Comparison of ENCODE assay signal across 1 cellular context in the genomic region with DNA sequence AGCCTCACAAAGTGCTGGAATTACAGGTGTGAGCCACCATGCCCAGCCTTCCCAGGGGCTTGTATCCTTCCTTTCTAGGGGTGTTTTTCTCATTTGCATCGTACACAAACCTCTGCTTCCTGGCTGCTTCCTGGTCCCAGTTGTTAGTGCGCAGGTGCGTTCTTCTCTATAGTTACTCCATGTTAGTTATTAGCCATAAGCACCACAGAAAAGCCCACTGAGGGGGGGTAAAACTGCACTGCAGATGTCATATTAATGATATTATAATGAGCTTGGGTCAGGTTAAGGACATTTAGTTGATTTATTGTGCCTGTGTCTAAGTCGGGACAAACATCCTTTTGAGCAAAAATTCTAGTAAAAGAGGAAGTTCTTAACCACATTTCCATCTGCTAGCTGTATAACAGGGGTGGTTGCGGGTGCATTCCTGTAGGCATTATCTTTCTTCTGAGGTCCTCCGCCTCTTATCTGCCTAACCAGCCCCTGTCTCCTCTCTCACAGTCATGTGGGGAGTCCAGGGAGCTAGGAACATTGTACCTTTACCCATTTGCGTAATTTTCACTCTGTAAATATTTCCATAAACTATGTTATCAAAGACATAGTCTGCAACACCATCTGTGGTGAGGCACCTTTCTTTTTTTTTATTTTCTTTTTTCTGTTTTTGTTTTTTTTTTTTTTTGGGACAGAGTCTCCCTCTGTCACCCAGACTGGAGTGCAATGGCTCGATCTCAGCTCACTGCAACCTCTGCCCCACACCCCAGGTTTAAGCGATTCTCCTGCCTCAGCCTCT.
TF ChIP-seq lines count a peak whose summit lies in the region.

No MANE protein-coding gene starts in this region.

TF ChIP-seq in HepG2, 621 proteins besides CTCF, POLR2A, EP300 and RAD21 (continued from another document and continues in another):
- TF ChIP-seq, protein P1, sequence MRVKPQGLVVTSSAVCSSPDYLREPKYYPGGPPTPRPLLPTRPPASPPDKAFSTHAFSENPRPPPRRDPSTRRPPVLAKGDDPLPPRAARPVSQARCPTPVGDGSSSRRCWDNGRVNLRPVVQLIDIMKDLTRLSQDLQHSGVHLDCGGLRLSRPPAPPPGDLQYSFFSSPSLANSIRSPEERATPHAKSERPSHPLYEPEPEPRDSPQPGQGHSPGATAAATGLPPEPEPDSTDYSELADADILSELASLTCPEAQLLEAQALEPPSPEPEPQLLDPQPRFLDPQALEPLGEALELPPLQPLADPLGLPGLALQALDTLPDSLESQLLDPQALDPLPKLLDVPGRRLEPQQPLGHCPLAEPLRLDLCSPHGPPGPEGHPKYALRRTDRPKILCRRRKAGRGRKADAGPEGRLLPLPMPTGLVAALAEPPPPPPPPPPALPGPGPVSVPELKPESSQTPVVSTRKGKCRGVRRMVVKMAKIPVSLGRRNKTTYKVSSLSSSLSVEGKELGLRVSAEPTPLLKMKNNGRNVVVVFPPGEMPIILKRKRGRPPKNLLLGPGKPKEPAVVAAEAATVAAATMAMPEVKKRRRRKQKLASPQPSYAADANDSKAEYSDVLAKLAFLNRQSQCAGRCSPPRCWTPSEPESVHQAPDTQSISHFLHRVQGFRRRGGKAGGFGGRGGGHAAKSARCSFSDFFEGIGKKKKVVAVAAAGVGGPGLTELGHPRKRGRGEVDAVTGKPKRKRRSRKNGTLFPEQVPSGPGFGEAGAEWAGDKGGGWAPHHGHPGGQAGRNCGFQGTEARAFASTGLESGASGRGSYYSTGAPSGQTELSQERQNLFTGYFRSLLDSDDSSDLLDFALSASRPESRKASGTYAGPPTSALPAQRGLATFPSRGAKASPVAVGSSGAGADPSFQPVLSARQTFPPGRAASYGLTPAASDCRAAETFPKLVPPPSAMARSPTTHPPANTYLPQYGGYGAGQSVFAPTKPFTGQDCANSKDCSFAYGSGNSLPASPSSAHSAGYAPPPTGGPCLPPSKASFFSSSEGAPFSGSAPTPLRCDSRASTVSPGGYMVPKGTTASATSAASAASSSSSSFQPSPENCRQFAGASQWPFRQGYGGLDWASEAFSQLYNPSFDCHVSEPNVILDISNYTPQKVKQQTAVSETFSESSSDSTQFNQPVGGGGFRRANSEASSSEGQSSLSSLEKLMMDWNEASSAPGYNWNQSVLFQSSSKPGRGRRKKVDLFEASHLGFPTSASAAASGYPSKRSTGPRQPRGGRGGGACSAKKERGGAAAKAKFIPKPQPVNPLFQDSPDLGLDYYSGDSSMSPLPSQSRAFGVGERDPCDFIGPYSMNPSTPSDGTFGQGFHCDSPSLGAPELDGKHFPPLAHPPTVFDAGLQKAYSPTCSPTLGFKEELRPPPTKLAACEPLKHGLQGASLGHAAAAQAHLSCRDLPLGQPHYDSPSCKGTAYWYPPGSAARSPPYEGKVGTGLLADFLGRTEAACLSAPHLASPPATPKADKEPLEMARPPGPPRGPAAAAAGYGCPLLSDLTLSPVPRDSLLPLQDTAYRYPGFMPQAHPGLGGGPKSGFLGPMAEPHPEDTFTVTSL (CRISPR knock-in tag; IDR thresholded peaks at IDR 0.05; ENCODE audit: borderline replicate concordance), result peak; percentile 87; the same call in 1 of the 2 replicates
- TF ChIP-seq ETV5 (CRISPR knock-in tag; IDR thresholded peaks at IDR 0.05; ENCODE audit: borderline replicate concordance) (peak; percentile 53; the same call in 1 of the 2 replicates), REPIN1 (CRISPR knock-in tag; IDR thresholded peaks at IDR 0.05; ENCODE audit: borderline replicate concordance, low read depth) (peak; percentile 73; the same call in 1 of the 2 replicates), SMARCE1 (IDR thresholded peaks at IDR 0.05; ENCODE audit: borderline replicate concordance) (no peak), ZNF317 (CRISPR knock-in tag; IDR thresholded peaks at IDR 0.05) (peak; percentile 83; the same call in 1 of the 2 replicates), ZSCAN25 (CRISPR knock-in tag; IDR thresholded peaks at IDR 0.05) (0 out of 2 replicates have a peak, but pooled peaks have one; percentile 46), ZSCAN20 (CRISPR knock-in tag; IDR thresholded peaks at IDR 0.05; ENCODE audit: borderline replicate concordance) (0 out of 2 replicates have a peak, but pooled peaks have one; percentile 52), ZNF451 (CRISPR knock-in tag; IDR thresholded peaks at IDR 0.05) (no peak), ATF7-NPFF (CRISPR knock-in tag; IDR thresholded peaks at IDR 0.05; ENCODE audit: low read depth) (no peak), TAF1 (CRISPR knock-in tag; IDR thresholded peaks at IDR 0.05) (no peak), ZNF775 (CRISPR knock-in tag; IDR thresholded peaks at IDR 0.05; ENCODE audit: borderline replicate concordance) (no peak), BRD4 (CRISPR knock-in tag; IDR thresholded peaks at IDR 0.05) (no peak), YY1 (IDR thresholded peaks at IDR 0.05; ENCODE audit: insufficient read depth, insufficient replicate concordance, low read depth, low read length) (no peak), FOXO1 (CRISPR knock-in tag; IDR thresholded peaks at IDR 0.05) (peak; percentile 87), HOXA3 (CRISPR knock-in tag; IDR thresholded peaks at IDR 0.05) (peak; percentile 68), ZNF337 (CRISPR knock-in tag; IDR thresholded peaks at IDR 0.05; ENCODE audit: borderline replicate concordance, low read depth) (0 out of 2 replicates have a peak, but pooled peaks have one; percentile 37), POLR2AphosphoS5 (IDR thresholded peaks at IDR 0.05; ENCODE audit: low read depth, low read length) (no peak), SAP130 (CRISPR knock-in tag; IDR thresholded peaks at IDR 0.05; ENCODE audit: low read depth) (peak; percentile 71), ADNP (CRISPR knock-in tag; IDR thresholded peaks at IDR 0.05) (no peak)
- TF ChIP-seq, protein P2, sequence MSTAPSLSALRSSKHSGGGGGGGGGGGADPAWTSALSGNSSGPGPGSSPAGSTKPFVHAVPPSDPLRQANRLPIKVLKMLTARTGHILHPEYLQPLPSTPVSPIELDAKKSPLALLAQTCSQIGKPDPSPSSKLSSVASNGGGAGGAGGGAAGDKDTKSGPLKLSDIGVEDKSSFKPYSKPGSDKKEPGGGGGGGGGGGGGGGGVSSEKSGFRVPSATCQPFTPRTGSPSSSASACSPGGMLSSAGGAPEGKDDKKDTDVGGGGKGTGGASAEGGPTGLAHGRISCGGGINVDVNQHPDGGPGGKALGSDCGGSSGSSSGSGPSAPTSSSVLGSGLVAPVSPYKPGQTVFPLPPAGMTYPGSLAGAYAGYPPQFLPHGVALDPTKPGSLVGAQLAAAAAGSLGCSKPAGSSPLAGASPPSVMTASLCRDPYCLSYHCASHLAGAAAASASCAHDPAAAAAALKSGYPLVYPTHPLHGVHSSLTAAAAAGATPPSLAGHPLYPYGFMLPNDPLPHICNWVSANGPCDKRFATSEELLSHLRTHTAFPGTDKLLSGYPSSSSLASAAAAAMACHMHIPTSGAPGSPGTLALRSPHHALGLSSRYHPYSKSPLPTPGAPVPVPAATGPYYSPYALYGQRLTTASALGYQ (CRISPR knock-in tag; IDR thresholded peaks at IDR 0.05), result peak; percentile 77; the same call in 1 of the 2 replicates
- TF ChIP-seq, protein P3, sequence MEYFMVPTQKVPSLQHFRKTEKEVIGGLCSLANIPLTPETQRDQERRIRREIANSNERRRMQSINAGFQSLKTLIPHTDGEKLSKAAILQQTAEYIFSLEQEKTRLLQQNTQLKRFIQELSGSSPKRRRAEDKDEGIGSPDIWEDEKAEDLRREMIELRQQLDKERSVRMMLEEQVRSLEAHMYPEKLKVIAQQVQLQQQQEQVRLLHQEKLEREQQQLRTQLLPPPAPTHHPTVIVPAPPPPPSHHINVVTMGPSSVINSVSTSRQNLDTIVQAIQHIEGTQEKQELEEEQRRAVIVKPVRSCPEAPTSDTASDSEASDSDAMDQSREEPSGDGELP (IDR thresholded peaks at IDR 0.05; ENCODE audit: borderline replicate concordance, low read depth), result peak; percentile 75; the same call in 1 of the 2 replicates
- TF ChIP-seq, protein P4, sequence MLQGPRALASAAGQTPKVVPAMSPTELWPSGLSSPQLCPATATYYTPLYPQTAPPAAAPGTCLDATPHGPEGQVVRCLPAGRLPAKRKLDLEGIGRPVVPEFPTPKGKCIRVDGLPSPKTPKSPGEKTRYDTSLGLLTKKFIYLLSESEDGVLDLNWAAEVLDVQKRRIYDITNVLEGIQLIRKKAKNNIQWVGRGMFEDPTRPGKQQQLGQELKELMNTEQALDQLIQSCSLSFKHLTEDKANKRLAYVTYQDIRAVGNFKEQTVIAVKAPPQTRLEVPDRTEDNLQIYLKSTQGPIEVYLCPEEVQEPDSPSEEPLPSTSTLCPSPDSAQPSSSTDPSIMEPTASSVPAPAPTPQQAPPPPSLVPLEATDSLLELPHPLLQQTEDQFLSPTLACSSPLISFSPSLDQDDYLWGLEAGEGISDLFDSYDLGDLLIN (CRISPR knock-in tag; IDR thresholded peaks at IDR 0.05; ENCODE audit: borderline replicate concordance), result no peak
- TF ChIP-seq, protein P5, sequence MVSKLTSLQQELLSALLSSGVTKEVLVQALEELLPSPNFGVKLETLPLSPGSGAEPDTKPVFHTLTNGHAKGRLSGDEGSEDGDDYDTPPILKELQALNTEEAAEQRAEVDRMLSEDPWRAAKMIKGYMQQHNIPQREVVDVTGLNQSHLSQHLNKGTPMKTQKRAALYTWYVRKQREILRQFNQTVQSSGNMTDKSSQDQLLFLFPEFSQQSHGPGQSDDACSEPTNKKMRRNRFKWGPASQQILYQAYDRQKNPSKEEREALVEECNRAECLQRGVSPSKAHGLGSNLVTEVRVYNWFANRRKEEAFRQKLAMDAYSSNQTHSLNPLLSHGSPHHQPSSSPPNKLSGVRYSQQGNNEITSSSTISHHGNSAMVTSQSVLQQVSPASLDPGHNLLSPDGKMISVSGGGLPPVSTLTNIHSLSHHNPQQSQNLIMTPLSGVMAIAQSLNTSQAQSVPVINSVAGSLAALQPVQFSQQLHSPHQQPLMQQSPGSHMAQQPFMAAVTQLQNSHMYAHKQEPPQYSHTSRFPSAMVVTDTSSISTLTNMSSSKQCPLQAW (CRISPR knock-in tag; IDR thresholded peaks at IDR 0.05), result no peak
- TF ChIP-seq, protein P6, sequence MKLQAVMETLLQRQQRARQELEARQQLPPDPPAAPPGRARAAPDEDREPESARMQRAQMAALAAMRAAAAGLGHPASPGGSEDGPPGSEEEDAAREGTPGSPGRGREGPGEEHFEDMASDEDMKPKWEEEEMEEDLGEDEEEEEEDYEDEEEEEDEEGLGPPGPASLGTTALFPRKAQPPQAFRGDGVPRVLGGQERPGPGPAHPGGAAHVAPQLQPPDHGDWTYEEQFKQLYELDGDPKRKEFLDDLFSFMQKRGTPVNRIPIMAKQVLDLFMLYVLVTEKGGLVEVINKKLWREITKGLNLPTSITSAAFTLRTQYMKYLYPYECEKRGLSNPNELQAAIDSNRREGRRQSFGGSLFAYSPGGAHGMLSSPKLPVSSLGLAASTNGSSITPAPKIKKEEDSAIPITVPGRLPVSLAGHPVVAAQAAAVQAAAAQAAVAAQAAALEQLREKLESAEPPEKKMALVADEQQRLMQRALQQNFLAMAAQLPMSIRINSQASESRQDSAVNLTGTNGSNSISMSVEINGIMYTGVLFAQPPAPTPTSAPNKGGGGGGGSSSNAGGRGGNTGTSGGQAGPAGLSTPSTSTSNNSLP (IDR thresholded peaks at IDR 0.05; ENCODE audit: low read depth, low read length), result peak; percentile 70
- TF ChIP-seq, protein P7, sequence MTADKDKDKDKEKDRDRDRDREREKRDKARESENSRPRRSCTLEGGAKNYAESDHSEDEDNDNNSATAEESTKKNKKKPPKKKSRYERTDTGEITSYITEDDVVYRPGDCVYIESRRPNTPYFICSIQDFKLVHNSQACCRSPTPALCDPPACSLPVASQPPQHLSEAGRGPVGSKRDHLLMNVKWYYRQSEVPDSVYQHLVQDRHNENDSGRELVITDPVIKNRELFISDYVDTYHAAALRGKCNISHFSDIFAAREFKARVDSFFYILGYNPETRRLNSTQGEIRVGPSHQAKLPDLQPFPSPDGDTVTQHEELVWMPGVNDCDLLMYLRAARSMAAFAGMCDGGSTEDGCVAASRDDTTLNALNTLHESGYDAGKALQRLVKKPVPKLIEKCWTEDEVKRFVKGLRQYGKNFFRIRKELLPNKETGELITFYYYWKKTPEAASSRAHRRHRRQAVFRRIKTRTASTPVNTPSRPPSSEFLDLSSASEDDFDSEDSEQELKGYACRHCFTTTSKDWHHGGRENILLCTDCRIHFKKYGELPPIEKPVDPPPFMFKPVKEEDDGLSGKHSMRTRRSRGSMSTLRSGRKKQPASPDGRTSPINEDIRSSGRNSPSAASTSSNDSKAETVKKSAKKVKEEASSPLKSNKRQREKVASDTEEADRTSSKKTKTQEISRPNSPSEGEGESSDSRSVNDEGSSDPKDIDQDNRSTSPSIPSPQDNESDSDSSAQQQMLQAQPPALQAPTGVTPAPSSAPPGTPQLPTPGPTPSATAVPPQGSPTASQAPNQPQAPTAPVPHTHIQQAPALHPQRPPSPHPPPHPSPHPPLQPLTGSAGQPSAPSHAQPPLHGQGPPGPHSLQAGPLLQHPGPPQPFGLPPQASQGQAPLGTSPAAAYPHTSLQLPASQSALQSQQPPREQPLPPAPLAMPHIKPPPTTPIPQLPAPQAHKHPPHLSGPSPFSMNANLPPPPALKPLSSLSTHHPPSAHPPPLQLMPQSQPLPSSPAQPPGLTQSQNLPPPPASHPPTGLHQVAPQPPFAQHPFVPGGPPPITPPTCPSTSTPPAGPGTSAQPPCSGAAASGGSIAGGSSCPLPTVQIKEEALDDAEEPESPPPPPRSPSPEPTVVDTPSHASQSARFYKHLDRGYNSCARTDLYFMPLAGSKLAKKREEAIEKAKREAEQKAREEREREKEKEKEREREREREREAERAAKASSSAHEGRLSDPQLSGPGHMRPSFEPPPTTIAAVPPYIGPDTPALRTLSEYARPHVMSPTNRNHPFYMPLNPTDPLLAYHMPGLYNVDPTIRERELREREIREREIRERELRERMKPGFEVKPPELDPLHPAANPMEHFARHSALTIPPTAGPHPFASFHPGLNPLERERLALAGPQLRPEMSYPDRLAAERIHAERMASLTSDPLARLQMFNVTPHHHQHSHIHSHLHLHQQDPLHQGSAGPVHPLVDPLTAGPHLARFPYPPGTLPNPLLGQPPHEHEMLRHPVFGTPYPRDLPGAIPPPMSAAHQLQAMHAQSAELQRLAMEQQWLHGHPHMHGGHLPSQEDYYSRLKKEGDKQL (CRISPR knock-in tag; IDR thresholded peaks at IDR 0.05; ENCODE audit: low read depth), result peak; percentile 53; the same call in 1 of the 2 replicates
- TF ChIP-seq, protein P8, sequence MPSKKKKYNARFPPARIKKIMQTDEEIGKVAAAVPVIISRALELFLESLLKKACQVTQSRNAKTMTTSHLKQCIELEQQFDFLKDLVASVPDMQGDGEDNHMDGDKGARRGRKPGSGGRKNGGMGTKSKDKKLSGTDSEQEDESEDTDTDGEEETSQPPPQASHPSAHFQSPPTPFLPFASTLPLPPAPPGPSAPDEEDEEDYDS (CRISPR knock-in tag; IDR thresholded peaks at IDR 0.05), result 0 out of 2 replicates have a peak, but pooled peaks have one; percentile 18
- TF ChIP-seq, protein P9, sequence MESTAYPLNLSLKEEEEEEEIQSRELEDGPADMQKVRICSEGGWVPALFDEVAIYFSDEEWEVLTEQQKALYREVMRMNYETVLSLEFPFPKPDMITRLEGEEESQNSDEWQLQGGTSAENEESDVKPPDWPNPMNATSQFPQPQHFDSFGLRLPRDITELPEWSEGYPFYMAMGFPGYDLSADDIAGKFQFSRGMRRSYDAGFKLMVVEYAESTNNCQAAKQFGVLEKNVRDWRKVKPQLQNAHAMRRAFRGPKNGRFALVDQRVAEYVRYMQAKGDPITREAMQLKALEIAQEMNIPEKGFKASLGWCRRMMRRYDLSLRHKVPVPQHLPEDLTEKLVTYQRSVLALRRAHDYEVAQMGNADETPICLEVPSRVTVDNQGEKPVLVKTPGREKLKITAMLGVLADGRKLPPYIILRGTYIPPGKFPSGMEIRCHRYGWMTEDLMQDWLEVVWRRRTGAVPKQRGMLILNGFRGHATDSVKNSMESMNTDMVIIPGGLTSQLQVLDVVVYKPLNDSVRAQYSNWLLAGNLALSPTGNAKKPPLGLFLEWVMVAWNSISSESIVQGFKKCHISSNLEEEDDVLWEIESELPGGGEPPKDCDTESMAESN (CRISPR knock-in tag; conservative IDR thresholded peaks at IDR 0.05), result 0 out of 2 replicates have a peak, but pooled peaks have one; percentile 70
